ENCODE assay signal across 8 cellular contexts in the genomic region with DNA sequence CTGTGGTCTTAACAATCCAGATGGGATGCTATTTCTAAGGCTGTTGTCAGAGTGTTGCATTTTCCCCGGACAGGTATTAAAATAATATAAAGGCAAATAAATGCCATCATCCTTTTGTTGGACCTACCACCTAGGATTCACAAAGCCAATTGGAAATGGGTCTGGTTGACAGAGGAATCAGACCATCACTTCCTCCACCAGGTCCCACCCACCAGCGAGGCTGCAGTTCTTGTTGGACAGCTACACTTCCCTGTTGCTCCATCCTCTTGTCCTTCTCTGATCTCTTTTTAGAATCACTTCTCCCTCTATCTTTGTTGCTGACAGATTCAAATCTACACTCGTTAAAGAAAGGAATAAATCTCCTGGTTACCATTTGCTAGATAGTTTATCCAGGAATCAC. TPM values are rescaled to one million over a fixed set of nuclear protein-coding genes. Genes with fewer than 3 reads are reported as not detected.
DNase-seq lines count a peak whose midpoint lies in the region; ATAC-seq lines count a peak whose summit lies in the region.

No MANE protein-coding gene starts in this region.

- DNase-seq in right cardiac atrium (peak; percentile 18 to 68 (median 54)), left ventricle myocardium superior (no peak), RPMI7951 (ENCODE audit: low read depth) (peak; percentile 18), head of caudate nucleus (peak in 32 of 42 donors; percentile 14 to 68 (median 42)), superior temporal gyrus (ENCODE audit: extremely low spot score) (peak; percentile 62), NAMALWA (ENCODE audit: low spot score) (no peak), NCI-H1436 (lab: John Stamatoyannopoulos, UW) (no peak)

- no peaks in the 10 kb centered on the region for H3K27me3 ChIP-seq in right cardiac atrium (ENCODE audit: control insufficient read depth, insufficient read depth)

- no peaks in the 10 kb centered on the region for H3K9me3 ChIP-seq in right cardiac atrium (ENCODE audit: control insufficient read depth, low read length)

- H3K4me1 ChIP-seq in right cardiac atrium (ENCODE audit: control insufficient read depth, insufficient read depth, low read length): no peaks in the 10 kb centered on the region

- WGBS in right cardiac atrium: 64% methylated on average over 3 of the region's 3 CpGs

- intact Hi-C loops in right cardiac atrium (cut with DNase I): no loop called here
- intact Hi-C loops in left ventricle myocardium superior (cut with micrococcal nuclease): no loop called here
- intact Hi-C loops in head of caudate nucleus (cut with DNase I): no loop called here

- ATAC-seq in right cardiac atrium: no peak
- no peak for ATAC-seq in left ventricle myocardium superior
- ATAC-seq in HG03342 (IDR thresholded peaks at IDR 0.05; ENCODE audit: unreplicated experiment): no peak

- no peak overlapping the region for H3K27ac ChIP-seq in right cardiac atrium (ENCODE audit: low read length)

- H3K4me3 ChIP-seq in right cardiac atrium (ENCODE audit: low read length): no peak overlapping the region

RNA-seq across cellular contexts. Expression of a gene that starts 1.1 kb away (rescaled TPM):
- under 1 TPM in 3 of 4 donors, not detected in 1; 0.17 to 0.42 (median 0.32) TPM for total RNA-seq in right cardiac atrium
- polyA plus RNA-seq in right cardiac atrium: 0.14 TPM
- total RNA-seq in left ventricle myocardium superior: 0.15 TPM
- 2.2 and 2.9 TPM in 2 replicates for total RNA-seq in RPMI7951 (2014; rRNA removed; shearing (Covaris generic))

RNA-seq across cellular contexts. Expression of a gene that starts 1.2 kb away (rescaled TPM):
- total RNA-seq in right cardiac atrium (1 to 10 TPM; 2.9 to 7.9 (median 6.0) TPM), left ventricle myocardium superior (6.1 TPM)
- polyA plus RNA-seq in right cardiac atrium: 5.1 TPM
- total RNA-seq in RPMI7951 (2014; rRNA removed; shearing (Covaris generic)): 20.2 and 22.6 TPM in 2 replicates

RNA-seq across cellular contexts. Expression of a gene that starts 26.3 kb away (rescaled TPM):
- total RNA-seq in right cardiac atrium (100 to 1,000 TPM; 121 to 145 (median 129) TPM), left ventricle myocardium superior (129 TPM)
- 57.7 TPM for polyA plus RNA-seq in right cardiac atrium
- 402 and 451 TPM in 2 replicates for total RNA-seq in RPMI7951 (2014; rRNA removed; shearing (Covaris generic))

Comparison
In these comparisons a context has a peak if more than half of its experiments do, and no peak if none do; other contexts are left out.
1. DNase-seq: peak in right cardiac atrium (3 of 3), RPMI7951 (single experiment), head of caudate nucleus (32 of 42) and superior temporal gyrus (single experiment); none in left ventricle myocardium superior (single experiment), NAMALWA (single experiment) and NCI-H1436 (single experiment).